1 cellular context compared by ENCODE assay signal in the genomic region with DNA sequence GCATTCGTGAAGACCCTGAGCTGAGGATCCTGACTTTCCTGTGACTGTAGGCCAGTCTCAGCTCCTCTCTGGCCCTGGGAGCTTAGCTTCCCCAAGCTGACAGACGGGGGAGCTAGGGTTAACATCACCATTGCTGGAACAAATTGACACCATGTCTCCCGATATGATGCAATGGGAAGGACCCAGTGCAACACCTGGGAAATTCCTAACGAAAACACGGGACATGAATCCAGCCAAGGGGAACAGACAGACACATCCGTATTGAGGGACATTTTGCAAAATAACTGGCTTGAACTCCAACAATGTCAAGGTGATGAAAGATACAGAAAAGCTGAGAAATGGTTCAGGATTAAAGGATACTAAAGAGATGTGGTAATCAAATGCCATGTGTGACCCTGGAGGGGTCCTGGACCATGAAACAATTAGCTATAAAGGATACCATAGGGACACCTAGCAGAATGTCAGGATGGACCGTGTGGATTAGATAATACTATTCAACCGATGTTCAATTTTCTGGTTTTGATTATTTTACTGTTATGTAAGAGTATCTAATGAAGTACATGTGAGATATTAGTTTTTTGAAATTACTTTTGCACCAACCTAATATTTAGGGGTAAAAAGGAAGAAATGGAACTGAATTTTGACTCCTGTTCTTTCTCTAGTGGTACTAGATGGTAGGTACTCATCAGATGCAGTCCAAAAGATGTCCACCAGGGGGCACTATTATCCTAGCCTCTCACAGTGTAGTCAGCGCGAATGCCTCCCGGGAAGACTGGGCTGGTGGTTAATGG.
TF ChIP-seq lines count a peak whose summit lies in the region.

No MANE protein-coding gene starts in this region.

TF ChIP-seq in K562, 482 proteins besides CTCF, POLR2A, EP300 and RAD21 (continued from another document and continues in another):
- TF ChIP-seq, protein P1, sequence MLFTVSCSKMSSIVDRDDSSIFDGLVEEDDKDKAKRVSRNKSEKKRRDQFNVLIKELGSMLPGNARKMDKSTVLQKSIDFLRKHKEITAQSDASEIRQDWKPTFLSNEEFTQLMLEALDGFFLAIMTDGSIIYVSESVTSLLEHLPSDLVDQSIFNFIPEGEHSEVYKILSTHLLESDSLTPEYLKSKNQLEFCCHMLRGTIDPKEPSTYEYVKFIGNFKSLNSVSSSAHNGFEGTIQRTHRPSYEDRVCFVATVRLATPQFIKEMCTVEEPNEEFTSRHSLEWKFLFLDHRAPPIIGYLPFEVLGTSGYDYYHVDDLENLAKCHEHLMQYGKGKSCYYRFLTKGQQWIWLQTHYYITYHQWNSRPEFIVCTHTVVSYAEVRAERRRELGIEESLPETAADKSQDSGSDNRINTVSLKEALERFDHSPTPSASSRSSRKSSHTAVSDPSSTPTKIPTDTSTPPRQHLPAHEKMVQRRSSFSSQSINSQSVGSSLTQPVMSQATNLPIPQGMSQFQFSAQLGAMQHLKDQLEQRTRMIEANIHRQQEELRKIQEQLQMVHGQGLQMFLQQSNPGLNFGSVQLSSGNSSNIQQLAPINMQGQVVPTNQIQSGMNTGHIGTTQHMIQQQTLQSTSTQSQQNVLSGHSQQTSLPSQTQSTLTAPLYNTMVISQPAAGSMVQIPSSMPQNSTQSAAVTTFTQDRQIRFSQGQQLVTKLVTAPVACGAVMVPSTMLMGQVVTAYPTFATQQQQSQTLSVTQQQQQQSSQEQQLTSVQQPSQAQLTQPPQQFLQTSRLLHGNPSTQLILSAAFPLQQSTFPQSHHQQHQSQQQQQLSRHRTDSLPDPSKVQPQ (CRISPR knock-in tag; IDR thresholded peaks at IDR 0.05; ENCODE audit: borderline replicate concordance): no peak
- TF ChIP-seq CBFA2T2 (conservative IDR thresholded peaks at IDR 0.05) (no peak), ZNF583 (CRISPR knock-in tag; IDR thresholded peaks at IDR 0.05) (no peak), FOXK2 (conservative IDR thresholded peaks at IDR 0.05 in 1 of 2, IDR thresholded peaks at IDR 0.05 in 1 of 2; ENCODE audit: low read depth in 2 of 2) (no peak), SMC3 (conservative IDR thresholded peaks at IDR 0.05; ENCODE audit: insufficient read depth, low read depth, low read length) (peak; percentile 83), STAG1 (CRISPR knock-in tag; IDR thresholded peaks at IDR 0.05; ENCODE audit: borderline replicate concordance) (peak; percentile 55; the same call in 1 of the 2 replicates), CHD2 (IDR thresholded peaks at IDR 0.05; ENCODE audit: low read depth, low read length) (no peak), ILK (tag; IDR thresholded peaks at IDR 0.05; ENCODE audit: borderline replicate concordance, low read depth) (no peak), NONO (IDR thresholded peaks at IDR 0.05; ENCODE audit: low read depth in 2 of 2, low read length in 1 of 2) (no peak), TEAD2 (tag; IDR thresholded peaks at IDR 0.05) (no peak), NR1H2 (CRISPR knock-in tag; IDR thresholded peaks at IDR 0.05) (no peak), MCM7 (IDR thresholded peaks at IDR 0.05) (no peak), JUND (IDR thresholded peaks at IDR 0.05; ENCODE audit: borderline replicate concordance, low read depth, low read length) (peak; percentile 59; the same call in 1 of the 2 replicates), JUND (tag; IDR thresholded peaks at IDR 0.05; ENCODE audit: borderline replicate concordance, low read depth, low read length) (no peak; the same call in 2 of the 3 replicates), PHB (CRISPR knock-in tag; IDR thresholded peaks at IDR 0.05) (no peak), TRIM28 (IDR thresholded peaks at IDR 0.05) (no peak), ZNF707 (CRISPR knock-in tag; conservative IDR thresholded peaks at IDR 0.05) (no peak), SMAD2 (IDR thresholded peaks at IDR 0.05; ENCODE audit: low read depth, low read length) (no peak), CC2D1A (IDR thresholded peaks at IDR 0.05) (peak; percentile 46), ZNF436 (CRISPR knock-in tag; IDR thresholded peaks at IDR 0.05) (no peak), NFRKB (IDR thresholded peaks at IDR 0.05; ENCODE audit: low read depth) (peak; percentile 39; the same call in 1 of the 2 replicates), HDAC1 (IDR thresholded peaks at IDR 0.05) (no peak), CEBPG (CRISPR knock-in tag; IDR thresholded peaks at IDR 0.05) (peak; percentile 92), CEBPG (tag; conservative IDR thresholded peaks at IDR 0.05 in 1 of 2, IDR thresholded peaks at IDR 0.05 in 1 of 2) (peak; percentile 10 to 92; a peak in 2 of 4 replicates), JUN (IDR thresholded peaks at IDR 0.05; ENCODE audit: borderline replicate concordance, low read depth, low read length) (no peak), JUN (CRISPR knock-in tag; IDR thresholded peaks at IDR 0.05; ENCODE audit: borderline replicate concordance) (no peak; the same call in 1 of the 2 replicates), RCOR1 (IDR thresholded peaks at IDR 0.05; ENCODE audit: borderline replicate concordance in 1 of 2, low read depth in 2 of 2, low read length in 2 of 2) (0 out of 4 replicates have a peak, but pooled peaks of 1 of the 2 experiments have one; percentile 22), TSC22D4 (tag; IDR thresholded peaks at IDR 0.05) (no peak), ZNF184 (CRISPR knock-in tag; IDR thresholded peaks at IDR 0.05) (no peak), KLF13 (tag; IDR thresholded peaks at IDR 0.05; ENCODE audit: borderline replicate concordance, low read depth) (no peak), MAZ (CRISPR knock-in tag; conservative IDR thresholded peaks at IDR 0.05 in 1 of 2, IDR thresholded peaks at IDR 0.05 in 1 of 2) (peak in 1 of 2 experiments; percentile 70; a peak in 2 of 4 replicates), SMAD4 (CRISPR knock-in tag; conservative IDR thresholded peaks at IDR 0.05) (0 out of 2 replicates have a peak, but pooled peaks have one; percentile 45), KLF1 (tag; IDR thresholded peaks at IDR 0.05) (no peak), PHTF2 (CRISPR knock-in tag; IDR thresholded peaks at IDR 0.05) (no peak), ZSCAN32 (CRISPR knock-in tag; IDR thresholded peaks at IDR 0.05) (peak; percentile 59; the same call in 1 of the 2 replicates), PKNOX1 (IDR thresholded peaks at IDR 0.05) (peak; percentile 58), HOXB6 (CRISPR knock-in tag; IDR thresholded peaks at IDR 0.05; ENCODE audit: borderline replicate concordance) (no peak), E2F6 (IDR thresholded peaks at IDR 0.05; ENCODE audit: borderline replicate concordance in 1 of 2, extremely low read depth in 1 of 2, insufficient read depth in 1 of 2, insufficient read length in 1 of 2, low read depth in 1 of 2, low read length in 1 of 2, poor library complexity in 1 of 2, severe bottlenecking in 1 of 2) (no peak), MEIS2 (IDR thresholded peaks at IDR 0.05; ENCODE audit: partially characterized antibody) (peak; percentile 47), EP400 (IDR thresholded peaks at IDR 0.05) (peak; percentile 58; the same call in 1 of the 2 replicates), CBX3 (IDR thresholded peaks at IDR 0.05; ENCODE audit: borderline replicate concordance in 1 of 2, low read length in 2 of 2) (no peak), ATF3 (IDR thresholded peaks at IDR 0.05) (peak; percentile 87), ATF3 (CRISPR knock-in tag; conservative IDR thresholded peaks at IDR 0.05) (no peak), NFATC3 (IDR thresholded peaks at IDR 0.05) (0 out of 2 replicates have a peak, but pooled peaks have one; percentile 27), MLLT1 (IDR thresholded peaks at IDR 0.05) (no peak), CREB3L1 (IDR thresholded peaks at IDR 0.05; ENCODE audit: borderline replicate concordance, low read depth) (no peak), EHMT2 (IDR thresholded peaks at IDR 0.05) (0 out of 2 replicates have a peak, but pooled peaks have one; percentile 26), ZNF232 (CRISPR knock-in tag; IDR thresholded peaks at IDR 0.05) (no peak), ZFP36 (IDR thresholded peaks at IDR 0.05; ENCODE audit: low read depth, low read length, partially characterized antibody) (no peak), CTBP1 (IDR thresholded peaks at IDR 0.05; ENCODE audit: borderline replicate concordance) (peak; percentile 57)
- TF ChIP-seq, protein P2, sequence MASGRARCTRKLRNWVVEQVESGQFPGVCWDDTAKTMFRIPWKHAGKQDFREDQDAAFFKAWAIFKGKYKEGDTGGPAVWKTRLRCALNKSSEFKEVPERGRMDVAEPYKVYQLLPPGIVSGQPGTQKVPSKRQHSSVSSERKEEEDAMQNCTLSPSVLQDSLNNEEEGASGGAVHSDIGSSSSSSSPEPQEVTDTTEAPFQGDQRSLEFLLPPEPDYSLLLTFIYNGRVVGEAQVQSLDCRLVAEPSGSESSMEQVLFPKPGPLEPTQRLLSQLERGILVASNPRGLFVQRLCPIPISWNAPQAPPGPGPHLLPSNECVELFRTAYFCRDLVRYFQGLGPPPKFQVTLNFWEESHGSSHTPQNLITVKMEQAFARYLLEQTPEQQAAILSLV (tag; IDR thresholded peaks at IDR 0.05): peak; percentile 71
- TF ChIP-seq, protein P3, sequence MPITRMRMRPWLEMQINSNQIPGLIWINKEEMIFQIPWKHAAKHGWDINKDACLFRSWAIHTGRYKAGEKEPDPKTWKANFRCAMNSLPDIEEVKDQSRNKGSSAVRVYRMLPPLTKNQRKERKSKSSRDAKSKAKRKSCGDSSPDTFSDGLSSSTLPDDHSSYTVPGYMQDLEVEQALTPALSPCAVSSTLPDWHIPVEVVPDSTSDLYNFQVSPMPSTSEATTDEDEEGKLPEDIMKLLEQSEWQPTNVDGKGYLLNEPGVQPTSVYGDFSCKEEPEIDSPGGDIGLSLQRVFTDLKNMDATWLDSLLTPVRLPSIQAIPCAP (CRISPR knock-in tag; IDR thresholded peaks at IDR 0.05; ENCODE audit: borderline replicate concordance): no peak
- TF ChIP-seq, protein P4, sequence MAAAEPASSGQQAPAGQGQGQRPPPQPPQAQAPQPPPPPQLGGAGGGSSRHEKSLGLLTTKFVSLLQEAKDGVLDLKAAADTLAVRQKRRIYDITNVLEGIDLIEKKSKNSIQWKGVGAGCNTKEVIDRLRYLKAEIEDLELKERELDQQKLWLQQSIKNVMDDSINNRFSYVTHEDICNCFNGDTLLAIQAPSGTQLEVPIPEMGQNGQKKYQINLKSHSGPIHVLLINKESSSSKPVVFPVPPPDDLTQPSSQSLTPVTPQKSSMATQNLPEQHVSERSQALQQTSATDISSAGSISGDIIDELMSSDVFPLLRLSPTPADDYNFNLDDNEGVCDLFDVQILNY (CRISPR knock-in tag; IDR thresholded peaks at IDR 0.05): no peak
- TF ChIP-seq, protein P5, sequence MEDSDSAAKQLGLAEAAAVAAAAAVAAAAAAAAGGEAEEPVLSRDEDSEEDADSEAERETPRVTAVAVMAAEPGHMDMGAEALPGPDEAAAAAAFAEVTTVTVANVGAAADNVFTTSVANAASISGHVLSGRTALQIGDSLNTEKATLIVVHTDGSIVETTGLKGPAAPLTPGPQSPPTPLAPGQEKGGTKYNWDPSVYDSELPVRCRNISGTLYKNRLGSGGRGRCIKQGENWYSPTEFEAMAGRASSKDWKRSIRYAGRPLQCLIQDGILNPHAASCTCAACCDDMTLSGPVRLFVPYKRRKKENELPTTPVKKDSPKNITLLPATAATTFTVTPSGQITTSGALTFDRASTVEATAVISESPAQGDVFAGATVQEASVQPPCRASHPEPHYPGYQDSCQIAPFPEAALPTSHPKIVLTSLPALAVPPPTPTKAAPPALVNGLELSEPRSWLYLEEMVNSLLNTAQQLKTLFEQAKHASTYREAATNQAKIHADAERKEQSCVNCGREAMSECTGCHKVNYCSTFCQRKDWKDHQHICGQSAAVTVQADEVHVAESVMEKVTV (CRISPR knock-in tag; IDR thresholded peaks at IDR 0.05): peak; percentile 89
